2 cellular contexts compared by ENCODE assay signal in genomic region chr7:100170111-100170897, GRCh38.
TF ChIP-seq lines count a peak whose summit lies in the region.

No MANE protein-coding gene starts in this region.

TF ChIP-seq in HEK293T, 16 proteins besides CTCF, POLR2A, EP300 and RAD21:
- TF ChIP-seq TARDBP (IDR thresholded peaks at IDR 0.05) (no peak), PKNOX1 (IDR thresholded peaks at IDR 0.05) (peak; percentile 57)

TF ChIP-seq in GM12878, 131 proteins besides CTCF, POLR2A, EP300 and RAD21:
- TF ChIP-seq HDGF (IDR thresholded peaks at IDR 0.05) = 0 out of 2 replicates have a peak, but pooled peaks have one; percentile 21
- no peak for TF ChIP-seq WRNIP1 (IDR thresholded peaks at IDR 0.05; ENCODE audit: borderline replicate concordance, low read depth, low read length)
- TF ChIP-seq MEF2A (IDR thresholded peaks at IDR 0.05; ENCODE audit: insufficient read depth, low read depth, low read length) = no peak
